Comparison of ENCODE assay signal across 34 cellular contexts in the genomic region with DNA sequence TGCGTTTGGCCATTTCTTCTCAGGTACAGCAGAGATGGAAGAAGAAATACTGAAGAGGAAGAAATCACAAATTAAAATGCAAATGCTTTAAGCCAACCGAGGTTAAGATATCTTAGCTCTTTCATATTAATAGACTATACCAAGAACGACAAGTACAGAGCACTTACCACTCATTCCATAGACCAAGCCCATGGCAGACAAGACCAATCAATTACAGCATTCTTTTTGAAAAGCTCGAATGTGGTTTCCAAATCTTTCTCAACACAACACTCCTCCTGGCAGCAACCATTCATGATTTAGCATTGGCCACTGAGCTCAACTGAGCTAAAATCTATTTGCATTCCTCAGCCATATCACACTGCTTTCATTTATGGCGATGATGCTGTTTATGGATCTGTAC.
"Had no signal": no experiment of that assay in that cellular context is flagged by ENCODE, and none has a peak within 500 bp of the region (broad histone marks: within the 10 kb centered on the region; RNA-seq: fewer than 3 reads in every experiment).

No MANE protein-coding gene starts in this region.

- H3K4me3 Mint-ChIP-seq: activated CD4-positive, alpha-beta T cell treated with anti-CD3 and anti-CD28 coated beads for 36 hours; activated CD8-positive, alpha-beta T cell treated with anti-CD3 and anti-CD28 coated beads for 36 hours; activated naive CD8-positive, alpha-beta T cell; activated T-cell treated with anti-CD3 and anti-CD28 coated beads, Interleukin-2, amount 50 U/mL, for 4 hours; activated T-helper 17 cell treated with anti-CD3 and anti-CD28 coated beads, Interleukin-2, amount 50 U/mL, for 72 hours; central memory CD8-positive, alpha-beta T cell; dendritic cell treated with granulocyte-macrophage colony-stimulating factor and Interleukin-4, amounts not matched to agents 40 ng/mL and 50 ng/mL, for 4 days; effector memory CD8-positive, alpha-beta T cell; T-helper 17 cell; T-helper 2 cell treated with Interferon-gamma antibody and Interleukin-4, amounts not matched to agents 5 μg/mL and 100 μg/mL, for 36 hours had no signal

- H3K27me3 ChIP-seq: esophagus muscularis mucosa had no signal

- DNase-seq: activated CD4-positive, alpha-beta T cell treated with anti-CD3 and anti-CD28 coated beads for 36 hours; activated CD4-positive, alpha-beta T cell treated with anti-CD3 and anti-CD28 coated beads, Interleukin-2, amount 50 U/mL, for 1 hour; activated CD4-positive, alpha-beta T cell treated with anti-CD3 and anti-CD28 coated beads, Interleukin-2, amount 50 U/mL, for 48 hours; activated CD4-positive, CD25-positive, alpha-beta regulatory T cell; activated CD4-positive, CD25-positive, alpha-beta regulatory T cell treated with anti-CD3 and anti-CD28 coated beads, Interleukin-2, amount 50 U/mL, for 72 hours; activated CD8-positive, alpha-beta memory T cell treated with anti-CD3 and anti-CD28 coated beads for 24 hours; activated CD8-positive, alpha-beta T cell treated with anti-CD3 and anti-CD28 coated beads for 36 hours; activated effector memory CD4-positive, alpha-beta T cell treated with Interleukin-2 at 50 U/mL for 16 hours; activated gamma-delta T cell treated with Interleukin-2 at 50 U/mL for 16 hours; activated naive CD4-positive, alpha-beta T cell treated with anti-CD3 and anti-CD28 coated beads, Interleukin-2, amount 50 U/mL, for 16 hours; activated naive CD4-positive, alpha-beta T cell treated with Interleukin-2 at 50 U/mL for 16 hours; activated T-cell treated with anti-CD3 and anti-CD28 coated beads, Interleukin-2, amount 50 U/mL, for 4 hours; amniotic stem cell; anterior cingulate cortex; brain microvascular endothelial cell; dorsolateral prefrontal cortex; effector CD4-positive, alpha-beta T cell; effector memory CD8-positive, alpha-beta T cell; erythroblast; foreskin melanocyte; heart right ventricle; T-helper 1 cell; T-helper 17 cell; T1000 had no signal

- ATAC-seq: activated CD4-positive, alpha-beta T cell treated with anti-CD3 and anti-CD28 coated beads for 36 hours; activated CD8-positive, alpha-beta T cell treated with anti-CD3 and anti-CD28 coated beads for 36 hours; activated T-cell treated with anti-CD3 and anti-CD28 coated beads, Interleukin-2, amount 50 U/mL, for 4 hours; activated T-helper 17 cell treated with anti-CD3 and anti-CD28 coated beads, Interleukin-2, amount 50 U/mL, for 72 hours; effector memory CD8-positive, alpha-beta T cell; gastroesophageal sphincter; heart right ventricle; T-helper 17 cell had no signal

- H3K36me3 Mint-ChIP-seq: activated naive CD8-positive, alpha-beta T cell had no signal

- H3K4me3 ChIP-seq: coronary artery, dorsolateral prefrontal cortex, esophagus muscularis mucosa, gastroesophageal sphincter, heart right ventricle had no signal

- H3K9me3 Mint-ChIP-seq: activated CD8-positive, alpha-beta T cell treated with anti-CD3 and anti-CD28 coated beads for 36 hours; activated T-cell treated with anti-CD3 and anti-CD28 coated beads, Interleukin-2, amount 50 U/mL, for 4 hours; central memory CD8-positive, alpha-beta T cell; dendritic cell treated with granulocyte-macrophage colony-stimulating factor and Interleukin-4, amounts not matched to agents 40 ng/mL and 50 ng/mL, for 4 days; effector memory CD8-positive, alpha-beta T cell; T-helper 2 cell treated with Interferon-gamma antibody and Interleukin-4, amounts not matched to agents 5 μg/mL and 100 μg/mL, for 36 hours had no signal

- H3K27ac Mint-ChIP-seq: activated CD4-positive, alpha-beta T cell treated with anti-CD3 and anti-CD28 coated beads for 36 hours; activated CD8-positive, alpha-beta T cell treated with anti-CD3 and anti-CD28 coated beads for 36 hours; activated naive CD8-positive, alpha-beta T cell; activated T-helper 17 cell treated with anti-CD3 and anti-CD28 coated beads, Interleukin-2, amount 50 U/mL, for 72 hours; dendritic cell treated with granulocyte-macrophage colony-stimulating factor and Interleukin-4, amounts not matched to agents 40 ng/mL and 50 ng/mL, for 4 days; effector memory CD8-positive, alpha-beta T cell; T-helper 17 cell; T-helper 2 cell treated with Interferon-gamma antibody and Interleukin-4, amounts not matched to agents 5 μg/mL and 100 μg/mL, for 36 hours had no signal

- H3K4me1 ChIP-seq: esophagus muscularis mucosa, gastroesophageal sphincter, heart right ventricle had no signal

- H3K4me1 Mint-ChIP-seq: activated CD4-positive, alpha-beta T cell treated with anti-CD3 and anti-CD28 coated beads for 36 hours; activated T-helper 17 cell treated with anti-CD3 and anti-CD28 coated beads, Interleukin-2, amount 50 U/mL, for 72 hours; central memory CD8-positive, alpha-beta T cell; T-helper 17 cell had no signal

- H3K9me3 ChIP-seq: esophagus muscularis mucosa, gastroesophageal sphincter, heart right ventricle had no signal

- H3K36me3 ChIP-seq: brain microvascular endothelial cell, esophagus muscularis mucosa, gastroesophageal sphincter, heart right ventricle had no signal

- FAIRE-seq: astrocyte, bronchial epithelial cell had no signal

- H3K27ac ChIP-seq: brain microvascular endothelial cell, coronary artery, dorsolateral prefrontal cortex, esophagus muscularis mucosa, gastroesophageal sphincter, heart right ventricle had no signal
